ENCODE assay signal across 1 cellular context in genomic region chr3:88031543-88032148, GRCh38.
TF ChIP-seq lines count a peak whose summit lies in the region.

No MANE protein-coding gene starts in this region.

TF ChIP-seq in GM23338, 12 proteins besides CTCF, POLR2A, EP300 and RAD21 (continued from another document):
- TF ChIP-seq, protein P1, sequence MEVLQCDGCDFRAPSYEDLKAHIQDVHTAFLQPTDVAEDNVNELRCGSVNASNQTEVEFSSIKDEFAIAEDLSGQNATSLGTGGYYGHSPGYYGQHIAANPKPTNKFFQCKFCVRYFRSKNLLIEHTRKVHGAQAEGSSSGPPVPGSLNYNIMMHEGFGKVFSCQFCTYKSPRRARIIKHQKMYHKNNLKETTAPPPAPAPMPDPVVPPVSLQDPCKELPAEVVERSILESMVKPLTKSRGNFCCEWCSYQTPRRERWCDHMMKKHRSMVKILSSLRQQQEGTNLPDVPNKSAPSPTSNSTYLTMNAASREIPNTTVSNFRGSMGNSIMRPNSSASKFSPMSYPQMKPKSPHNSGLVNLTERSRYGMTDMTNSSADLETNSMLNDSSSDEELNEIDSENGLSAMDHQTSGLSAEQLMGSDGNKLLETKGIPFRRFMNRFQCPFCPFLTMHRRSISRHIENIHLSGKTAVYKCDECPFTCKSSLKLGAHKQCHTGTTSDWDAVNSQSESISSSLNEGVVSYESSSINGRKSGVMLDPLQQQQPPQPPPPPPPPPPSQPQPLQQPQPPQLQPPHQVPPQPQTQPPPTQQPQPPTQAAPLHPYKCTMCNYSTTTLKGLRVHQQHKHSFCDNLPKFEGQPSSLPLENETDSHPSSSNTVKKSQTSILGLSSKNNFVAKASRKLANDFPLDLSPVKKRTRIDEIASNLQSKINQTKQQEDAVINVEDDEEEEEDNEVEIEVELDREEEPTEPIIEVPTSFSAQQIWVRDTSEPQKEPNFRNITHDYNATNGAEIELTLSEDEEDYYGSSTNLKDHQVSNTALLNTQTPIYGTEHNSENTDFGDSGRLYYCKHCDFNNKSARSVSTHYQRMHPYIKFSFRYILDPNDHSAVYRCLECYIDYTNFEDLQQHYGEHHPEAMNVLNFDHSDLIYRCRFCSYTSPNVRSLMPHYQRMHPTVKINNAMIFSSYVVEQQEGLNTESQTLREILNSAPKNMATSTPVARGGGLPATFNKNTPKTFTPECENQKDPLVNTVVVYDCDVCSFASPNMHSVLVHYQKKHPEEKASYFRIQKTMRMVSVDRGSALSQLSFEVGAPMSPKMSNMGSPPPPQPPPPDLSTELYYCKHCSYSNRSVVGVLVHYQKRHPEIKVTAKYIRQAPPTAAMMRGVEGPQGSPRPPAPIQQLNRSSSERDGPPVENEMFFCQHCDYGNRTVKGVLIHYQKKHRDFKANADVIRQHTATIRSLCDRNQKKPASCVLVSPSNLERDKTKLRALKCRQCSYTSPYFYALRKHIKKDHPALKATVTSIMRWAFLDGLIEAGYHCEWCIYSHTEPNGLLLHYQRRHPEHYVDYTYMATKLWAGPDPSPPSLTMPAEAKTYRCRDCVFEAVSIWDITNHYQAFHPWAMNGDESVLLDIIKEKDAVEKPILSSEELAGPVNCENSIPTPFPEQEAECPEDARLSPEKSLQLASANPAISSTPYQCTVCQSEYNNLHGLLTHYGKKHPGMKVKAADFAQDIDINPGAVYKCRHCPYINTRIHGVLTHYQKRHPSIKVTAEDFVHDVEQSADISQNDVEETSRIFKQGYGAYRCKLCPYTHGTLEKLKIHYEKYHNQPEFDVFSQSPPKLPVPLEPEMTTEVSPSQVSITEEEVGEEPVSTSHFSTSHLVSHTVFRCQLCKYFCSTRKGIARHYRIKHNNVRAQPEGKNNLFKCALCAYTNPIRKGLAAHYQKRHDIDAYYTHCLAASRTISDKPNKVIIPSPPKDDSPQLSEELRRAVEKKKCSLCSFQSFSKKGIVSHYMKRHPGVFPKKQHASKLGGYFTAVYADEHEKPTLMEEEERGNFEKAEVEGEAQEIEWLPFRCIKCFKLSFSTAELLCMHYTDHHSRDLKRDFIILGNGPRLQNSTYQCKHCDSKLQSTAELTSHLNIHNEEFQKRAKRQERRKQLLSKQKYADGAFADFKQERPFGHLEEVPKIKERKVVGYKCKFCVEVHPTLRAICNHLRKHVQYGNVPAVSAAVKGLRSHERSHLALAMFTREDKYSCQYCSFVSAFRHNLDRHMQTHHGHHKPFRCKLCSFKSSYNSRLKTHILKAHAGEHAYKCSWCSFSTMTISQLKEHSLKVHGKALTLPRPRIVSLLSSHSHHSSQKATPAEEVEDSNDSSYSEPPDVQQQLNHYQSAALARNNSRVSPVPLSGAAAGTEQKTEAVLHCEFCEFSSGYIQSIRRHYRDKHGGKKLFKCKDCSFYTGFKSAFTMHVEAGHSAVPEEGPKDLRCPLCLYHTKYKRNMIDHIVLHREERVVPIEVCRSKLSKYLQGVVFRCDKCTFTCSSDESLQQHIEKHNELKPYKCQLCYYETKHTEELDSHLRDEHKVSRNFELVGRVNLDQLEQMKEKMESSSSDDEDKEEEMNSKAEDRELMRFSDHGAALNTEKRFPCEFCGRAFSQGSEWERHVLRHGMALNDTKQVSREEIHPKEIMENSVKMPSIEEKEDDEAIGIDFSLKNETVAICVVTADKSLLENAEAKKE (CRISPR knock-in tag; IDR thresholded peaks at IDR 0.05): no peak
- no peak for TF ChIP-seq JUNB (IDR thresholded peaks at IDR 0.05; ENCODE audit: unreplicated experiment)
- no peak for TF ChIP-seq EZH2phosphoT487 (IDR thresholded peaks at IDR 0.05; ENCODE audit: unreplicated experiment)
- no peak for TF ChIP-seq EZH2 (IDR thresholded peaks at IDR 0.05; ENCODE audit: low read depth, unreplicated experiment)
- no peak for TF ChIP-seq POLR2AphosphoS5 (IDR thresholded peaks at IDR 0.05; ENCODE audit: low read depth)
- TF ChIP-seq, protein P2, sequence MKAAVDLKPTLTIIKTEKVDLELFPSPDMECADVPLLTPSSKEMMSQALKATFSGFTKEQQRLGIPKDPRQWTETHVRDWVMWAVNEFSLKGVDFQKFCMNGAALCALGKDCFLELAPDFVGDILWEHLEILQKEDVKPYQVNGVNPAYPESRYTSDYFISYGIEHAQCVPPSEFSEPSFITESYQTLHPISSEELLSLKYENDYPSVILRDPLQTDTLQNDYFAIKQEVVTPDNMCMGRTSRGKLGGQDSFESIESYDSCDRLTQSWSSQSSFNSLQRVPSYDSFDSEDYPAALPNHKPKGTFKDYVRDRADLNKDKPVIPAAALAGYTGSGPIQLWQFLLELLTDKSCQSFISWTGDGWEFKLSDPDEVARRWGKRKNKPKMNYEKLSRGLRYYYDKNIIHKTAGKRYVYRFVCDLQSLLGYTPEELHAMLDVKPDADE (IDR thresholded peaks at IDR 0.05): no peak
- no peak for TF ChIP-seq ZNF114 (CRISPR knock-in tag; IDR thresholded peaks at IDR 0.05)
- no peak for TF ChIP-seq REST (IDR thresholded peaks at IDR 0.05; ENCODE audit: unreplicated experiment)
- TF ChIP-seq ZNF331 (CRISPR knock-in tag; IDR thresholded peaks at IDR 0.05; ENCODE audit: low read depth): no peak
- TF ChIP-seq NANOG (IDR thresholded peaks at IDR 0.05; ENCODE audit: borderline replicate concordance): no peak
- no peak for TF ChIP-seq STAT1 (IDR thresholded peaks at IDR 0.05; ENCODE audit: unreplicated experiment)
